19 cellular contexts compared by ENCODE assay signal in genomic region chr3:48945432-48945831, GRCh38. TPM values are rescaled to one million over a fixed set of nuclear protein-coding genes. Genes with fewer than 3 reads are reported as not detected.
DNase-seq lines count a peak whose midpoint lies in the region; ATAC-seq and TF ChIP-seq lines count a peak whose summit lies in the region.
"Had no signal": no experiment of that assay in that cellular context is flagged by ENCODE, and none has a peak within 500 bp of the region (broad histone marks: within the 10 kb centered on the region; RNA-seq: fewer than 3 reads in every experiment).

No MANE protein-coding gene starts in this region.

- H3K4me2 ChIP-seq in neuronal stem cell (ENCODE audit: insufficient read depth, low read length, poor library complexity, severe bottlenecking) = no peak overlapping the region
- H3K4me2 ChIP-seq: smooth muscle cell had no signal

- H3K36me3 ChIP-seq in psoas muscle (ENCODE audit: insufficient read depth in 1 of 2, low read depth in 1 of 2) (peaks cover 0 to 9% of the 10 kb centered on the region in 2 donors), neuronal stem cell (replicated peaks in 1 of 2; ENCODE audit: control insufficient read depth in 2 of 2, insufficient read depth in 2 of 2, low read length in 2 of 2) (peaks cover 3 to 42% of the 10 kb centered on the region in 2 donors)

- DNase-seq in activated CD4-positive, alpha-beta T cell treated with anti-CD3 and anti-CD28 coated beads for 36 hours = no peak
- no peak for DNase-seq in activated CD4-positive, alpha-beta T cell treated with anti-CD3 and anti-CD28 coated beads, Interleukin-2, amount 50 U/mL, for 4 hours
- DNase-seq in HFFc6 (no peak), psoas muscle (no peak), neuronal stem cell (ENCODE audit: low spot score) (no peak), cortex of kidney (lab: John Stamatoyannopoulos, UW) (no peak)
- DNase-seq: effector memory CD4-positive, alpha-beta T cell; HCEC 1CT; hippocampal formation; NCI-H1048; NCI-H2171; NCI-H774; stimulated activated naive CD4-positive, alpha-beta T cell had no signal

- H3K18ac ChIP-seq in neuronal stem cell (ENCODE audit: low read length) = no peak overlapping the region

- CTCF ChIA-PET in activated CD4-positive, alpha-beta T cell treated with anti-CD3 and anti-CD28 coated beads for 36 hours (lab: Charles Lee) = no interaction called here

- no peaks in the 10 kb centered on the region for H3K27me3 ChIP-seq in psoas muscle (ENCODE audit: insufficient read depth in 3 of 3, low read length in 2 of 3)
- H3K27me3 ChIP-seq in neuronal stem cell (ENCODE audit: control insufficient read depth in 3 of 3, insufficient read depth in 3 of 3, low read depth in 1 of 3, low read length in 3 of 3) = no peaks in the 10 kb centered on the region

- no peak overlapping the region for H2AFZ ChIP-seq in neuronal stem cell (ENCODE audit: low read length)

- H2BK5ac ChIP-seq in neuronal stem cell (ENCODE audit: low read length) = no peak overlapping the region

- WGBS in psoas muscle, 3 donors = 65 to 90% (median 80%) methylated on average over 2 of the region's 2 CpGs
- no CpG with 5 or more reads among the region's 2 CpGs for WGBS in neuronal stem cell (ENCODE audit: extremely low coverage in 2 of 2, insufficient read length in 2 of 2, insufficient replicate concordance in 1 of 2), 2 donors

- H2BK15ac ChIP-seq in neuronal stem cell (ENCODE audit: low read length) = no peak overlapping the region

- H3K79me1 ChIP-seq in neuronal stem cell (ENCODE audit: low read depth, low read length) = peaks cover 2% of the 10 kb centered on the region

- H2AK5ac ChIP-seq in neuronal stem cell (ENCODE audit: low read depth, low read length) = no peak overlapping the region

- H3K4me3 Mint-ChIP-seq in activated CD4-positive, alpha-beta T cell treated with anti-CD3 and anti-CD28 coated beads for 36 hours = no peak overlapping the region
- no peak overlapping the region for H3K4me3 Mint-ChIP-seq in HFFc6
- H3K4me3 Mint-ChIP-seq in activated T-helper 17 cell treated with anti-CD3 and anti-CD28 coated beads, Interleukin-2, amount 50 U/mL, for 72 hours = peak overlapping the region; percentile 54
- H3K4me3 Mint-ChIP-seq: type B pancreatic cell had no signal

- no peak overlapping the region for H3K4ac ChIP-seq in neuronal stem cell (ENCODE audit: low read length)

- H3K27me3 Mint-ChIP-seq in activated CD4-positive, alpha-beta T cell treated with anti-CD3 and anti-CD28 coated beads for 36 hours = no peaks in the 10 kb centered on the region
- H3K27me3 Mint-ChIP-seq in HFFc6 (ENCODE audit: insufficient read depth) = no peaks in the 10 kb centered on the region
- no peaks in the 10 kb centered on the region for H3K27me3 Mint-ChIP-seq in activated T-helper 17 cell treated with anti-CD3 and anti-CD28 coated beads, Interleukin-2, amount 50 U/mL, for 72 hours
- H3K27me3 Mint-ChIP-seq: type B pancreatic cell had no signal

- H3K9me3 ChIP-seq in psoas muscle = no peaks in the 10 kb centered on the region
- no peaks in the 10 kb centered on the region for H3K9me3 ChIP-seq in neuronal stem cell (replicated peaks in 1 of 2; ENCODE audit: control insufficient read depth in 2 of 2, insufficient read depth in 1 of 2, low read depth in 1 of 2, low read length in 2 of 2)

- peak; percentile 34 for ATAC-seq in activated CD4-positive, alpha-beta T cell treated with anti-CD3 and anti-CD28 coated beads for 36 hours
- ATAC-seq in activated T-helper 17 cell treated with anti-CD3 and anti-CD28 coated beads, Interleukin-2, amount 50 U/mL, for 72 hours (replicated peaks) = peak; percentile 73
- ATAC-seq in psoas muscle (no peak), HG02642 (IDR thresholded peaks at IDR 0.05; ENCODE audit: poor library complexity, unreplicated experiment) (no peak)

- H3K4me3 ChIP-seq in psoas muscle = no peak overlapping the region
- no peak overlapping the region for H3K4me3 ChIP-seq in neuronal stem cell (ENCODE audit: low read length in 2 of 2)
- H3K4me3 ChIP-seq: smooth muscle cell had no signal

- H3K9ac ChIP-seq in neuronal stem cell (ENCODE audit: low read depth, low read length, poor library complexity) = no peak overlapping the region

- H3K9me3 Mint-ChIP-seq in activated CD4-positive, alpha-beta T cell treated with anti-CD3 and anti-CD28 coated beads for 36 hours (ENCODE audit: low read depth) = no peaks in the 10 kb centered on the region
- no peaks in the 10 kb centered on the region for H3K9me3 Mint-ChIP-seq in HFFc6
- H3K9me3 Mint-ChIP-seq in activated T-helper 17 cell treated with anti-CD3 and anti-CD28 coated beads, Interleukin-2, amount 50 U/mL, for 72 hours = no peaks in the 10 kb centered on the region
- H3K9me3 Mint-ChIP-seq: type B pancreatic cell had no signal

- peaks cover 11% of the 10 kb centered on the region for H3K36me3 Mint-ChIP-seq in activated CD4-positive, alpha-beta T cell treated with anti-CD3 and anti-CD28 coated beads for 36 hours (ENCODE audit: low read depth)
- H3K36me3 Mint-ChIP-seq in HFFc6 (ENCODE audit: low read depth) = peaks cover 24% of the 10 kb centered on the region
- peaks cover 61% of the 10 kb centered on the region for H3K36me3 Mint-ChIP-seq in activated T-helper 17 cell treated with anti-CD3 and anti-CD28 coated beads, Interleukin-2, amount 50 U/mL, for 72 hours (ENCODE audit: low read depth)

- POLR2A ChIA-PET in activated CD4-positive, alpha-beta T cell treated with anti-CD3 and anti-CD28 coated beads for 36 hours (lab: Charles Lee) = no interaction called here

- no peak overlapping the region for H3K14ac ChIP-seq in neuronal stem cell (ENCODE audit: low read length)

- TF ChIP-seq CTCF in HFFc6 (IDR thresholded peaks at IDR 0.05) (no peak), psoas muscle (IDR thresholded peaks at IDR 0.05) (no peak)

- H4K91ac ChIP-seq in neuronal stem cell (ENCODE audit: low read depth, low read length, poor library complexity) = no peak overlapping the region

- H3K27ac ChIP-seq in psoas muscle (peak overlapping the region; percentile 54), neuronal stem cell (replicated peaks; ENCODE audit: low read length) (no peak overlapping the region)
- H3K27ac ChIP-seq: C4-2B, VCaP had no signal

- intact Hi-C loops in activated CD4-positive, alpha-beta T cell treated with anti-CD3 and anti-CD28 coated beads for 36 hours (cut with DNase I, micrococcal nuclease) = no loop called here
- intact Hi-C loops in psoas muscle (cut with DNase I) = no loop called here

- peaks cover 28% of the 10 kb centered on the region for H3K4me1 Mint-ChIP-seq in activated CD4-positive, alpha-beta T cell treated with anti-CD3 and anti-CD28 coated beads for 36 hours
- peaks cover 40% of the 10 kb centered on the region for H3K4me1 Mint-ChIP-seq in HFFc6 (ENCODE audit: low read depth)
- peaks cover 14% of the 10 kb centered on the region for H3K4me1 Mint-ChIP-seq in activated T-helper 17 cell treated with anti-CD3 and anti-CD28 coated beads, Interleukin-2, amount 50 U/mL, for 72 hours

- no peak overlapping the region for H3K23ac ChIP-seq in neuronal stem cell (ENCODE audit: low read depth, low read length, poor library complexity)

- no peak overlapping the region for H4K8ac ChIP-seq in neuronal stem cell (ENCODE audit: low read depth, low read length)

- H2BK120ac ChIP-seq in neuronal stem cell (ENCODE audit: low read depth, low read length) = no peak overlapping the region

- H3K27ac Mint-ChIP-seq in activated CD4-positive, alpha-beta T cell treated with anti-CD3 and anti-CD28 coated beads for 36 hours = peak overlapping the region; percentile 72
- peak overlapping the region; percentile 47 for H3K27ac Mint-ChIP-seq in HFFc6
- H3K27ac Mint-ChIP-seq in activated T-helper 17 cell treated with anti-CD3 and anti-CD28 coated beads, Interleukin-2, amount 50 U/mL, for 72 hours = peak overlapping the region; percentile 82

- H2BK12ac ChIP-seq in neuronal stem cell (ENCODE audit: low read length) = no peak overlapping the region

- H3K4me1 ChIP-seq in psoas muscle (peaks cover 53% of the 10 kb centered on the region), neuronal stem cell (ENCODE audit: control insufficient read depth in 2 of 2, insufficient read depth in 1 of 2, low read depth in 1 of 2, low read length in 2 of 2) (no peaks in the 10 kb centered on the region)

RNA-seq across cellular contexts. Expression of gene ARIH2, which starts 26.8 kb away (rescaled TPM):
- 100 to 1,000 TPM; 105 to 112 TPM for total RNA-seq in activated CD4-positive, alpha-beta T cell treated with anti-CD3 and anti-CD28 coated beads for 36 hours
- 10 to 100 TPM; 60.0 to 71.6 (median 68.3) TPM for total RNA-seq in HFFc6 (2021; fragmentation: NEBNext Ultra II Directional; extraction: Animal tissue kit (Norgen Biotek cat#: 25700))
- total RNA-seq in activated T-helper 17 cell treated with anti-CD3 and anti-CD28 coated beads, Interleukin-2, amount 50 U/mL, for 72 hours = 100 to 1,000 TPM; 107 to 158 TPM
- 100 to 1,000 TPM in 3 of 4 donors, 10 to 100 TPM in 1; 92.7 to 125 (median 113) TPM for total RNA-seq in psoas muscle
- polyA plus RNA-seq in psoas muscle = 100 to 1,000 TPM in 1 of 3 donors, 10 to 100 TPM in 2; 59.5 to 163 (median 67.0) TPM
- 40.1 TPM for polyA plus RNA-seq in neuronal stem cell (2013, experiment 1 of 2)
- polyA plus RNA-seq in neuronal stem cell (2013, experiment 2 of 2) = 40.3 TPM

RNA-seq across cellular contexts. Expression of gene P4HTM, which starts 44.6 kb away (rescaled TPM):
- 10 to 100 TPM; 25.7 to 30.4 TPM for total RNA-seq in activated CD4-positive, alpha-beta T cell treated with anti-CD3 and anti-CD28 coated beads for 36 hours
- total RNA-seq in HFFc6 (2021; fragmentation: NEBNext Ultra II Directional; extraction: Animal tissue kit (Norgen Biotek cat#: 25700)) = 10 to 100 TPM; 29.1 to 41.4 (median 31.6) TPM
- 10 to 100 TPM; 32.2 to 44.9 TPM for total RNA-seq in activated T-helper 17 cell treated with anti-CD3 and anti-CD28 coated beads, Interleukin-2, amount 50 U/mL, for 72 hours
- 10 to 100 TPM; 11.1 to 17.0 (median 13.7) TPM for total RNA-seq in psoas muscle
- 1 to 10 TPM; 4.1 to 8.7 (median 8.5) TPM for polyA plus RNA-seq in psoas muscle
- 29.0 TPM for polyA plus RNA-seq in neuronal stem cell (2013, experiment 1 of 2)
- polyA plus RNA-seq in neuronal stem cell (2013, experiment 2 of 2) = 25.5 TPM

RNA-seq across cellular contexts. Expression of gene SLC25A20, which starts 46.8 kb away (rescaled TPM):
- total RNA-seq in activated CD4-positive, alpha-beta T cell treated with anti-CD3 and anti-CD28 coated beads for 36 hours = 10 to 100 TPM; 15.8 to 18.5 TPM
- total RNA-seq in HFFc6 (2021; fragmentation: NEBNext Ultra II Directional; extraction: Animal tissue kit (Norgen Biotek cat#: 25700)) = 10 to 100 TPM; 20.4 to 25.2 (median 22.0) TPM
- total RNA-seq in activated T-helper 17 cell treated with anti-CD3 and anti-CD28 coated beads, Interleukin-2, amount 50 U/mL, for 72 hours = 10 to 100 TPM; 13.4 to 33.7 TPM
- total RNA-seq in psoas muscle = 10 to 100 TPM; 47.6 to 59.4 (median 50.5) TPM
- polyA plus RNA-seq in psoas muscle = 10 to 100 TPM; 31.3 to 94.8 (median 48.5) TPM
- 3.0 TPM for polyA plus RNA-seq in neuronal stem cell (2013, experiment 1 of 2)
- 2.8 TPM for polyA plus RNA-seq in neuronal stem cell (2013, experiment 2 of 2)

Comparison
In these comparisons a context has a peak if more than half of its experiments do, and no peak if none do; other contexts are left out.
1. ATAC-seq: peak in activated CD4-positive, alpha-beta T cell treated with anti-CD3 and anti-CD28 coated beads for 36 hours (single experiment) and activated T-helper 17 cell treated with anti-CD3 and anti-CD28 coated beads, Interleukin-2, amount 50 U/mL, for 72 hours (single experiment); none in psoas muscle (0 of 4) and HG02642 (single experiment).
2. Peak in every context shown above with its lines, with median percentiles within 50 percentile points of each other: H3K27ac Mint-ChIP-seq.